8 cellular contexts compared by ENCODE assay signal in the genomic region with DNA sequence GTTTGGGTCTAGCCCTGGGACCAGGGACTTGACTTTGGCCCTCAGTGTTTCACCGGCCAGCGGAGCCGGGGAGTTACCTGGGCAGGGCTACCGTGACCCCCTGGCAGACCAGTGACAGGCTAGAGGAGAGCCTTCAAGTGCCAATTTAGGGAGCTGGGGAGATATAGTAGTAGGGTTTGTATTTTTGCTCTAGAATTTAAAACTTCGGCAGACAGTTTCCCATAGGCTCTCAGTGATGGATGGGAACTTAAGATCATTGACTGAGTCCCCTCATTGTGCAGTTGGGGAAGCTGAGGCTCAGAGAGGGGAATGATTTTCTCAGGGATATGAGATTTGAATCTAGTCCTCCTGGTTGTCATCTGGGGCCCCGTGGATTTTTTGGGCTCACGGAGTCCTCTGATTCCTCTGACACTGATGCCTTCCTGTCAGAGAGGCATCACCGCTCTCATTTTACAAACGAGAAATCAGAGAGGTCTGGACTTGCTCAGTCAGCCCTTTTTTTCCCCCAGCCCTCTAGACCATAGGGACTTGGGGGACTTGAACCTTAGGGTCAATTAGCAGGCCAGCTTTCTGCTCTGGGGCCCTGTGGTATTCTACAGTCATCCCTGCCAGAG. TPM values are rescaled to one million over a fixed set of nuclear protein-coding genes. Genes with fewer than 3 reads are reported as not detected.
DNase-seq lines count a peak whose midpoint lies in the region; TF ChIP-seq lines count a peak whose summit lies in the region.

No MANE protein-coding gene starts in this region.

- POLR2A ChIA-PET in RWPE1 (lab: Yijun Ruan, JAX; ENCODE audit: low non-redundant PET): no interaction called here

- intact Hi-C loops in esophagus squamous epithelium (cut with DNase I): loop anchor here (2.0 to 10.0 kb wide), 4 partner anchors 83 to 417 kb away; a partner anchor contains a TSS

- peaks cover 5 to 54% (median 25%) of the 10 kb centered on the region in 3 donors for H3K4me1 ChIP-seq in esophagus squamous epithelium

- DNase-seq in NCI-H1417 (lab: John Stamatoyannopoulos, UW) (peak in 2 of 3 experiments; percentile 52 to 58), NCI-H1417 treated with DMSO at 0.1 percent for 48 hours (lab: John Stamatoyannopoulos, UW) (no peak), RWPE1 (ENCODE audit: low spot score) (no peak), esophagus squamous epithelium (lab: John Stamatoyannopoulos, UW) (no peak), OCI-M1 (lab: John Stamatoyannopoulos, UW) (no peak), NCI-H510A treated with DMSO at 0.1 percent for 48 hours (lab: John Stamatoyannopoulos, UW) (no peak), AML-193 (lab: John Stamatoyannopoulos, UW) (no peak)

- peaks cover 0 to 4% (median 0%) of the 10 kb centered on the region in 4 donors for H3K27me3 ChIP-seq in esophagus squamous epithelium

- H3K27ac ChIP-seq in RWPE1 (peak overlapping the region; percentile 89), esophagus squamous epithelium (peak overlapping the region; percentile 86 to 97 (median 92)), skin epidermis (peak overlapping the region in 11 of 21 experiments; percentile 79 to 91 (median 88))

- no peak for TF ChIP-seq POLR2A in esophagus squamous epithelium (IDR thresholded peaks at IDR 0.05)

- no peaks in the 10 kb centered on the region for H3K36me3 ChIP-seq in esophagus squamous epithelium

- H3K4me3 ChIP-seq in esophagus squamous epithelium: peak overlapping the region in 3 of 4 donors; percentile 48 to 86 (median 59)
- peak overlapping the region; percentile 48 to 66 (median 58) for H3K4me3 ChIP-seq in skin epidermis

- TF ChIP-seq CTCF in RWPE1 (conservative IDR thresholded peaks at IDR 0.05; ENCODE audit: low read depth): peak; percentile 62
- no peak for TF ChIP-seq CTCF in esophagus squamous epithelium (IDR thresholded peaks at IDR 0.05)

- CTCF ChIA-PET in RWPE1 (lab: Yijun Ruan, JAX): interaction anchor here (0.5 to 1.9 kb wide), 25 partner anchors 10 to 448 kb away, joined by 3 to 18 read pairs (median 3); a partner anchor contains a TSS

- WGBS in esophagus squamous epithelium, 2 donors: 29 to 32% methylated on average over 3 to 5 of the region's 9 CpGs

- no peaks in the 10 kb centered on the region for H3K9me3 ChIP-seq in esophagus squamous epithelium

RNA-seq across cellular contexts. Expression of a gene that starts 58.3 kb away (rescaled TPM):
- total RNA-seq in esophagus squamous epithelium: 10 to 100 TPM; 10.1 to 33.9 (median 20.3) TPM

Comparison
In these comparisons a context has a peak if more than half of its experiments do, and no peak if none do; other contexts are left out.
1. DNase-seq: peak in NCI-H1417 (2 of 3); none in NCI-H1417 treated with DMSO at 0.1 percent for 48 hours (single experiment), RWPE1 (single experiment), esophagus squamous epithelium (single experiment), OCI-M1 (single experiment), NCI-H510A treated with DMSO at 0.1 percent for 48 hours (single experiment) and AML-193 (0 of 2).
2. Peak in every context shown above with its lines, with median percentiles within 50 percentile points of each other: H3K27ac ChIP-seq.